Comparison of ENCODE assay signal across 13 cellular contexts in genomic region chr9:121645003-121645402, GRCh38. TPM values are rescaled to one million over a fixed set of nuclear protein-coding genes. Genes with fewer than 3 reads are reported as not detected.
DNase-seq lines count a peak whose midpoint lies in the region; ATAC-seq and TF ChIP-seq lines count a peak whose summit lies in the region.
"Had no signal": no experiment of that assay in that cellular context is flagged by ENCODE, and none has a peak within 500 bp of the region (broad histone marks: within the 10 kb centered on the region; RNA-seq: fewer than 3 reads in every experiment).

No MANE protein-coding gene starts in this region.

- no peaks in the 10 kb centered on the region for H3K9me3 Mint-ChIP-seq in WTC11
- H3K9me3 Mint-ChIP-seq in endothelial cell (ENCODE audit: unreplicated experiment) = no peaks in the 10 kb centered on the region
- H3K9me3 Mint-ChIP-seq: activated naive CD4-positive, alpha-beta T cell treated with anti-CD3 and anti-CD28 coated beads, Interleukin-2, amount 50 U/mL, for 24 hours had no signal

- H3K4me1 Mint-ChIP-seq in WTC11 (peaks cover 47% of the 10 kb centered on the region), endothelial cell (ENCODE audit: unreplicated experiment) (peaks cover 50% of the 10 kb centered on the region)
- H3K4me1 Mint-ChIP-seq: activated CD8-positive, alpha-beta memory T cell treated with anti-CD3 and anti-CD28 coated beads, Interleukin-2, amount 10 ng/mL, durations not matched to agents 7 days and 5 days; activated naive CD4-positive, alpha-beta T cell treated with anti-CD3 and anti-CD28 coated beads, Interleukin-2, amount 50 U/mL, for 24 hours had no signal

- intact Hi-C loops in spleen (cut with DNase I; ENCODE audit: low total_unique reads) = no loop called here

- TF ChIP-seq CTCF in WTC11 (IDR thresholded peaks at IDR 0.05) (no peak), spleen (IDR thresholded peaks at IDR 0.05 in 8 of 11, conservative IDR thresholded peaks at IDR 0.05 in 3 of 11) (no peak), endothelial cell (IDR thresholded peaks at IDR 0.05; ENCODE audit: unreplicated experiment) (no peak)

- H3K4me1 ChIP-seq in spleen = peaks cover 0 to 31% (median 11%) of the 10 kb centered on the region in 6 donors

- H3K4me3 ChIP-seq in spleen = no peak overlapping the region

- H3K27me3 ChIP-seq in spleen (replicated peaks in 1 of 7) = peaks cover 0 to 22% (median under 1%) of the 10 kb centered on the region in 7 donors

- H3K36me3 ChIP-seq in spleen = no peaks in the 10 kb centered on the region

- H3K27ac Mint-ChIP-seq in WTC11 = no peak overlapping the region
- H3K27ac Mint-ChIP-seq in endothelial cell (ENCODE audit: unreplicated experiment) = no peak overlapping the region
- H3K27ac Mint-ChIP-seq: activated CD8-positive, alpha-beta memory T cell treated with anti-CD3 and anti-CD28 coated beads, Interleukin-2, amount 10 ng/mL, durations not matched to agents 7 days and 5 days; activated naive CD4-positive, alpha-beta T cell treated with anti-CD3 and anti-CD28 coated beads, Interleukin-2, amount 50 U/mL, for 24 hours had no signal

- H3K36me3 Mint-ChIP-seq in WTC11 (no peaks in the 10 kb centered on the region), endothelial cell (ENCODE audit: low read depth, unreplicated experiment) (peaks cover 3% of the 10 kb centered on the region)
- H3K36me3 Mint-ChIP-seq: activated CD8-positive, alpha-beta memory T cell treated with anti-CD3 and anti-CD28 coated beads, Interleukin-2, amount 10 ng/mL, durations not matched to agents 7 days and 5 days; activated naive CD4-positive, alpha-beta T cell treated with anti-CD3 and anti-CD28 coated beads, Interleukin-2, amount 50 U/mL, for 24 hours had no signal

- no peak overlapping the region for H3K27ac ChIP-seq in spleen

- H3K4me3 Mint-ChIP-seq in WTC11 (no peak overlapping the region), endothelial cell (ENCODE audit: unreplicated experiment) (no peak overlapping the region)
- H3K4me3 Mint-ChIP-seq: activated CD8-positive, alpha-beta memory T cell treated with anti-CD3 and anti-CD28 coated beads, Interleukin-2, amount 10 ng/mL, durations not matched to agents 7 days and 5 days; activated naive CD4-positive, alpha-beta T cell treated with anti-CD3 and anti-CD28 coated beads, Interleukin-2, amount 50 U/mL, for 24 hours had no signal

- DNase-seq in NAMALWA (ENCODE audit: low spot score) (peak; percentile 47), WTC11 (ENCODE audit: low spot score) (no peak), left kidney (ENCODE audit: low read depth, low spot score) (peak; percentile 66), spleen (peak; percentile 57), DMS153 treated with DMSO at 0.1 percent for 48 hours (lab: John Stamatoyannopoulos, UW; ENCODE audit: unreplicated experiment) (no peak), dermis blood vessel endothelial cell (no peak), endothelial cell (ENCODE audit: low spot score) (no peak)
- DNase-seq: activated CD8-positive, alpha-beta memory T cell treated with anti-CD3 and anti-CD28 coated beads, Interleukin-2, amount 10 ng/mL, durations not matched to agents 7 days and 5 days; IMR-90; NCI-H1417; NCI-H774; SIG-M5 had no signal

- H3K27me3 Mint-ChIP-seq in WTC11 (ENCODE audit: low read depth) (no peaks in the 10 kb centered on the region), endothelial cell (ENCODE audit: unreplicated experiment) (peaks cover 15% of the 10 kb centered on the region)

- WGBS in spleen, 5 donors = 29 to 45% (median 32%) methylated on average over 4 of the region's 4 CpGs

- no peak for TF ChIP-seq POLR2A in spleen (IDR thresholded peaks at IDR 0.05)

- H3K9me3 ChIP-seq in spleen = no peaks in the 10 kb centered on the region

- ATAC-seq in WTC11 = no peak
- ATAC-seq: activated CD8-positive, alpha-beta memory T cell treated with anti-CD3 and anti-CD28 coated beads, Interleukin-2, amount 10 ng/mL, durations not matched to agents 7 days and 5 days had no signal

- POLR2A ChIA-PET in WTC11 (lab: Charles Lee) = interaction anchor here (0.9 kb wide), 1 partner anchor 10 kb away, joined by 3 read pairs; no protein-coding TSS in a partner anchor

- CTCF ChIA-PET in WTC11 (lab: Charles Lee) = interaction anchor here (1.1 to 1.4 kb wide), 3 partner anchors 9 to 99 kb away, joined by 3 to 6 read pairs (median 4); no protein-coding TSS in a partner anchor

TF ChIP-seq in WTC11, 78 proteins besides CTCF, POLR2A, EP300 and RAD21:
- TF ChIP-seq JAZF1 (CRISPR knock-in tag; IDR thresholded peaks at IDR 0.05) (no peak), PRDM15 (CRISPR knock-in tag; IDR thresholded peaks at IDR 0.05) (peak; percentile 82), PREB (CRISPR knock-in tag; IDR thresholded peaks at IDR 0.05; ENCODE audit: borderline replicate concordance) (no peak)

RNA-seq across cellular contexts. Expression of gene DAB2IP, which starts 6.4 kb away (rescaled TPM):
- total RNA-seq in WTC11 (2021) (35.0 to 52.6 TPM (median 35.7 TPM) in 3 replicates), spleen (10 to 100 TPM; 34.1 to 83.0 (median 48.5) TPM), dermis blood vessel endothelial cell (24.3 and 38.4 TPM in 2 replicates), endothelial cell (ENCODE audit: unreplicated experiment) (104 TPM)
- polyA plus RNA-seq in spleen = 10 to 100 TPM in 1 of 3 donors, 1 to 10 TPM in 2; 5.0 to 24.2 (median 6.0) TPM

Comparison
In these comparisons a context has a peak if more than half of its experiments do, and no peak if none do; other contexts are left out.
1. DNase-seq: peak in NAMALWA (single experiment), left kidney (single experiment) and spleen (single experiment); none in WTC11 (single experiment), DMS153 treated with DMSO at 0.1 percent for 48 hours (single experiment), dermis blood vessel endothelial cell (single experiment) and endothelial cell (single experiment).